In the genomic region with DNA sequence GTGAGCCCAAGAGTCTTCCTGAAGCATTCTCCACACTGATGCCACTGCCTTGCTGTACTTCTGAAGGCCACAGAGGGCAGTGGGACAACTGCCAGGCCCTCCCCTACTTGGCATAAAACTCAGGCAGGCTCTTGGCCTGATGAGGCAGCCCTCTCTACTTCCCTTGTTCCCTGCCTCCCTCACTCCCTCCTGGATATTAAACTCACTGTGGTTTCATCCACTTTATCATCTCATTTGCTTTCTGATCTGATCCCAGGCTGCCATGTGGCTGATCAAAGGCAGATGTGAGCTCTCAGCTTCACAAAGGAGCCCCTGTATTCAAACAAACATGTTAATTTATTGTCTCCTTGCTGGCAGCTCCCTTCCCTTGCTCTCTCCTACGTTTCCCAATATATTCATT, we compare ENCODE assay signal across 8 cellular contexts.
DNase-seq lines count a peak whose midpoint lies in the region; ATAC-seq, FAIRE-seq and TF ChIP-seq lines count a peak whose summit lies in the region.

No MANE protein-coding gene starts in this region.

- no peaks in the 10 kb centered on the region for H4K20me1 ChIP-seq in endothelial cell of umbilical vein (replicated peaks; ENCODE audit: control insufficient read depth, extremely low read depth, insufficient read depth, low read length)
- H4K20me1 ChIP-seq in GM23248 (ENCODE audit: insufficient read depth): no peaks in the 10 kb centered on the region

- POLR2A ChIA-PET in endothelial cell of umbilical vein (lab: Charles Lee): no interaction called here

- CTCF ChIA-PET in endothelial cell of umbilical vein (lab: Charles Lee): no interaction called here

- no peak overlapping the region for H3K4me2 ChIP-seq in endothelial cell of umbilical vein (ENCODE audit: insufficient read depth, low read length)
- H3K4me2 ChIP-seq in GM23248 (ENCODE audit: unreplicated experiment): no peak overlapping the region

- H3K9me3 ChIP-seq in endothelial cell of umbilical vein (replicated peaks; ENCODE audit: control insufficient read depth, insufficient read depth, low read length) (peaks cover 2% of the 10 kb centered on the region), GM23248 (ENCODE audit: low read depth) (no peaks in the 10 kb centered on the region)

- no peak for FAIRE-seq in endothelial cell of umbilical vein (lab: Jason Lieb, UNC)
- no peak for FAIRE-seq in RCC 7860 (lab: Jason Lieb, UNC)

- DNase-seq in GM06990 (ENCODE audit: extremely low read depth, insufficient read length): no peak
- DNase-seq in NCI-H510A treated with DMSO at 0.1 percent for 48 hours (lab: John Stamatoyannopoulos, UW): peak; percentile 48
- peak; percentile 18 for DNase-seq in endothelial cell of umbilical vein (ENCODE audit: low read depth, low spot score)
- peak; percentile 64 for DNase-seq in pons (ENCODE audit: low spot score)
- no peak for DNase-seq in RCC 7860 (ENCODE audit: low spot score)
- DNase-seq in GM23248: no peak
- no peak for DNase-seq in activated CD8-positive, alpha-beta memory T cell treated with anti-CD3 and anti-CD28 coated beads for 24 hours

- no peak overlapping the region for H2AFZ ChIP-seq in endothelial cell of umbilical vein (ENCODE audit: low read depth, low read length)
- H2AFZ ChIP-seq in GM23248: no peak overlapping the region

- TF ChIP-seq CTCF in GM06990 (IDR thresholded peaks at IDR 0.05; ENCODE audit: insufficient read depth, low read length, poor library complexity, severe bottlenecking) (peak; percentile 18), endothelial cell of umbilical vein (IDR thresholded peaks at IDR 0.05; ENCODE audit: extremely low read depth in 1 of 2, insufficient read depth in 1 of 2, low read depth in 1 of 2, low read length in 2 of 2) (no peak)

- 0% methylated on average over 1 of the region's 1 CpG for WGBS in GM23248 (ENCODE audit: low coverage in 1 of 2, low lambda C conversion rate in 2 of 2, missing lambda C conversion rate in 2 of 2), 2 experiments

- no peaks in the 10 kb centered on the region for H3K9me1 ChIP-seq in endothelial cell of umbilical vein (replicated peaks; ENCODE audit: control insufficient read depth, extremely low read depth, insufficient read depth, low read length)

- H3K27me3 ChIP-seq in GM06990 (replicated peaks; ENCODE audit: control insufficient read depth, insufficient read depth, low read length) (no peaks in the 10 kb centered on the region), endothelial cell of umbilical vein (ENCODE audit: control insufficient read depth in 2 of 2, insufficient read depth in 2 of 2, low read length in 2 of 2) (no peaks in the 10 kb centered on the region), GM23248 (replicated peaks; ENCODE audit: insufficient read depth) (no peaks in the 10 kb centered on the region)

- dilution Hi-C loops in endothelial cell of umbilical vein (cut with MboI; ENCODE audit: extremely low pct_ligation_motif_present, low sequenced_read_pairs): no loop called here

- no TSS peak for BruUV-seq in endothelial cell of umbilical vein (replicated peaks; lab: Mats Ljungman, UMichigan)

- TF ChIP-seq POLR2A in endothelial cell of umbilical vein (IDR thresholded peaks at IDR 0.05; ENCODE audit: low read depth, low read length): no peak

- in situ Hi-C loops in GM23248 (cut with MboI): no loop called here

- H3K79me2 ChIP-seq in endothelial cell of umbilical vein (ENCODE audit: control insufficient read depth, insufficient read depth, low read length) (no peaks in the 10 kb centered on the region), GM23248 (ENCODE audit: insufficient read depth) (no peaks in the 10 kb centered on the region)

- H3K36me3 ChIP-seq in GM06990 (ENCODE audit: control insufficient read depth, insufficient read depth, low read length) (no peaks in the 10 kb centered on the region), endothelial cell of umbilical vein (ENCODE audit: control insufficient read depth in 2 of 2, extremely low read depth in 1 of 2, insufficient read depth in 2 of 2, low read length in 2 of 2) (no peaks in the 10 kb centered on the region), GM23248 (ENCODE audit: low read depth) (no peaks in the 10 kb centered on the region)

- H3K9ac ChIP-seq in endothelial cell of umbilical vein (replicated peaks; ENCODE audit: extremely low read depth, insufficient read depth, low read length): no peak overlapping the region
- H3K9ac ChIP-seq in GM23248: no peak overlapping the region

- intact Hi-C loops in endothelial cell of umbilical vein (cut with micrococcal nuclease): no loop called here

- H3K4me1 ChIP-seq in endothelial cell of umbilical vein (ENCODE audit: control insufficient read depth, extremely low read depth, insufficient read depth, low read length): no peaks in the 10 kb centered on the region
- H3K4me1 ChIP-seq in GM23248 (ENCODE audit: insufficient read depth): no peaks in the 10 kb centered on the region

- H3K27ac ChIP-seq in endothelial cell of umbilical vein (ENCODE audit: insufficient read depth, low read depth, low read length): no peak overlapping the region
- no peak overlapping the region for H3K27ac ChIP-seq in GM23248

- no peak for ATAC-seq in GM18519 (IDR thresholded peaks at IDR 0.05; ENCODE audit: low FRiP score, unreplicated experiment)

- H3K4me3 ChIP-seq in GM06990 (replicated peaks; ENCODE audit: low read depth, low read length) (no peak overlapping the region), endothelial cell of umbilical vein (replicated peaks in 1 of 3; ENCODE audit: insufficient read depth in 1 of 3, low read depth in 1 of 3, low read length in 3 of 3) (no peak overlapping the region), GM23248 (no peak overlapping the region)

- no peaks in the 10 kb centered on the region for H3F3A ChIP-seq in GM23248 (ENCODE audit: insufficient read depth)

- H3K9me2 ChIP-seq in GM23248 (ENCODE audit: insufficient read depth): no peaks in the 10 kb centered on the region

TF ChIP-seq in endothelial cell of umbilical vein, 7 proteins besides CTCF, POLR2A, EP300 and RAD21:
- TF ChIP-seq JUN (IDR thresholded peaks at IDR 0.05; ENCODE audit: borderline replicate concordance, insufficient read depth, insufficient read length, low read depth): no peak
- TF ChIP-seq FOS (IDR thresholded peaks at IDR 0.05; ENCODE audit: borderline replicate concordance, insufficient read depth, low read length): no peak
- TF ChIP-seq, protein P1, sequence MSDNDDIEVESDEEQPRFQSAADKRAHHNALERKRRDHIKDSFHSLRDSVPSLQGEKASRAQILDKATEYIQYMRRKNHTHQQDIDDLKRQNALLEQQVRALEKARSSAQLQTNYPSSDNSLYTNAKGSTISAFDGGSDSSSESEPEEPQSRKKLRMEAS (IDR thresholded peaks at IDR 0.05; ENCODE audit: insufficient read depth, insufficient read length): no peak
- TF ChIP-seq MYC (IDR thresholded peaks at IDR 0.05; ENCODE audit: low read depth, low read length): no peak
- TF ChIP-seq EZH2 (IDR thresholded peaks at IDR 0.05; ENCODE audit: borderline replicate concordance, low read depth, low read length, severe bottlenecking): no peak
- no peak for TF ChIP-seq GATA2 (IDR thresholded peaks at IDR 0.05; ENCODE audit: insufficient read depth, insufficient read length, low read depth, low read length)
- TF ChIP-seq POLR2AphosphoS5 (IDR thresholded peaks at IDR 0.05; ENCODE audit: insufficient read depth, low read depth, low read length): no peak

Comparison
In these comparisons a context has a peak if more than half of its experiments do, and no peak if none do; other contexts are left out.
1. DNase-seq: peak in NCI-H510A treated with DMSO at 0.1 percent for 48 hours (single experiment), endothelial cell of umbilical vein (single experiment) and pons (single experiment); none in GM06990 (single experiment), RCC 7860 (single experiment), GM23248 (single experiment) and activated CD8-positive, alpha-beta memory T cell treated with anti-CD3 and anti-CD28 coated beads for 24 hours (single experiment).